ENCODE assay signal across 28 cellular contexts in genomic region chr10:29202541-29202940, GRCh38.
"Had no signal": no experiment of that assay in that cellular context is flagged by ENCODE, and none has a peak within 500 bp of the region (broad histone marks: within the 10 kb centered on the region; RNA-seq: fewer than 3 reads in every experiment).

No MANE protein-coding gene starts in this region.

- H3K4me3 ChIP-seq: MG63, Peyer's patch had no signal

- H3K27ac ChIP-seq: Peyer's patch, RWPE1 had no signal

- H3K4me1 ChIP-seq: Peyer's patch had no signal

- ATAC-seq: activated T-cell treated with anti-CD3 and anti-CD28 coated beads, Interleukin-2, amount 50 U/mL, for 72 hours; T-helper 17 cell had no signal

- H3K27me3 Mint-ChIP-seq: activated CD4-positive, alpha-beta T cell treated with anti-CD3 and anti-CD28 coated beads, Interleukin-2, amount 10 ng/mL, durations not matched to agents 24 days and 14 days had no signal

- DNase-seq: activated B cell treated with CpG ODN at 0.5 μM for 24 hours; activated CD4-positive, alpha-beta T cell treated with anti-CD3 and anti-CD28 coated beads for 1 hour; activated CD4-positive, alpha-beta T cell treated with anti-CD3 and anti-CD28 coated beads, Interleukin-2, amount 10 ng/mL, durations not matched to agents 24 days and 14 days; activated CD4-positive, alpha-beta T cell treated with anti-CD3 and anti-CD28 coated beads, Interleukin-2, amount 50 U/mL, for 48 hours; activated gamma-delta T cell treated with Interleukin-2 at 50 U/mL for 16 hours; activated naive CD4-positive, alpha-beta T cell treated with anti-CD3 and anti-CD28 coated beads, Interleukin-2, amount 10 ng/mL, durations not matched to agents 7 days and 5 days; activated naive CD8-positive, alpha-beta T cell treated with anti-CD3 and anti-CD28 coated beads for 36 hours; activated T-cell treated with anti-CD3 and anti-CD28 coated beads for 4 hours; activated T-cell treated with anti-CD3 and anti-CD28 coated beads, Interleukin-2, amount 50 U/mL, for 72 hours; anterior cingulate cortex; cerebellar nuclear complex; MG63; NCI-H1105; NCI-H1436; NCI-H1694 treated with DMSO at 0.1 percent for 48 hours; NCI-H2029 treated with DMSO at 0.1 percent for 48 hours; NCI-H345; NCI-H510A; NCI-H69; NK-92 treated with Interleukin-12 subunit alpha and Interleukin-12 subunit beta, amount 100 ng/mL, for 24 hours; OCI-M1; Peyer's patch; SHP77 treated with DMSO at 0.1 percent for 48 hours; T-helper 17 cell; T1000 had no signal

- H3K27me3 ChIP-seq: MG63, Peyer's patch had no signal

- H3K9me3 ChIP-seq: MG63, Peyer's patch had no signal

- H3K36me3 Mint-ChIP-seq: activated naive CD4-positive, alpha-beta T cell treated with anti-CD3 and anti-CD28 coated beads, Interleukin-2, amount 10 ng/mL, durations not matched to agents 7 days and 5 days; activated naive CD8-positive, alpha-beta T cell treated with anti-CD3 and anti-CD28 coated beads for 36 hours had no signal

- H3K27ac Mint-ChIP-seq: activated B cell treated with CpG ODN at 0.5 μM for 24 hours; activated CD4-positive, alpha-beta T cell treated with anti-CD3 and anti-CD28 coated beads, Interleukin-2, amount 10 ng/mL, durations not matched to agents 24 days and 14 days; activated naive CD4-positive, alpha-beta T cell treated with anti-CD3 and anti-CD28 coated beads, Interleukin-2, amount 10 ng/mL, durations not matched to agents 7 days and 5 days; activated naive CD8-positive, alpha-beta T cell treated with anti-CD3 and anti-CD28 coated beads for 36 hours; activated T-helper 2 cell treated with anti-CD3 and anti-CD28 coated beads, Interferon-gamma antibody, Interleukin-2, Interleukin-4, amounts not matched to agents 10 μg/mL and 5 μg/mL and 100 μg/mL, durations not matched to agents 14 hours and 24 hours and 36 hours; T-helper 17 cell had no signal

- FAIRE-seq: TTC549 had no signal

- H3K36me3 ChIP-seq: MG63, Peyer's patch had no signal

- H3K4me1 Mint-ChIP-seq: activated B cell treated with CpG ODN at 0.5 μM for 24 hours; activated CD4-positive, alpha-beta T cell treated with anti-CD3 and anti-CD28 coated beads, Interleukin-2, amount 10 ng/mL, durations not matched to agents 24 days and 14 days; activated naive CD4-positive, alpha-beta T cell treated with anti-CD3 and anti-CD28 coated beads, Interleukin-2, amount 10 ng/mL, durations not matched to agents 7 days and 5 days; activated naive CD8-positive, alpha-beta T cell treated with anti-CD3 and anti-CD28 coated beads for 36 hours had no signal

- H3K9me3 Mint-ChIP-seq: activated B cell treated with CpG ODN at 0.5 μM for 24 hours; activated CD4-positive, alpha-beta T cell treated with anti-CD3 and anti-CD28 coated beads, Interleukin-2, amount 10 ng/mL, durations not matched to agents 24 days and 14 days; activated naive CD4-positive, alpha-beta T cell treated with anti-CD3 and anti-CD28 coated beads, Interleukin-2, amount 10 ng/mL, durations not matched to agents 7 days and 5 days; activated naive CD8-positive, alpha-beta T cell treated with anti-CD3 and anti-CD28 coated beads for 36 hours; activated T-cell treated with anti-CD3 and anti-CD28 coated beads, Interleukin-2, amount 50 U/mL, for 72 hours; activated T-helper 2 cell treated with anti-CD3 and anti-CD28 coated beads, Interferon-gamma antibody, Interleukin-2, Interleukin-4, amounts not matched to agents 10 μg/mL and 5 μg/mL and 100 μg/mL, durations not matched to agents 14 hours and 24 hours and 36 hours had no signal

- H3K4me3 Mint-ChIP-seq: activated B cell treated with CpG ODN at 0.5 μM for 24 hours; activated CD4-positive, alpha-beta T cell treated with anti-CD3 and anti-CD28 coated beads, Interleukin-2, amount 10 ng/mL, durations not matched to agents 24 days and 14 days; activated naive CD4-positive, alpha-beta T cell treated with anti-CD3 and anti-CD28 coated beads, Interleukin-2, amount 10 ng/mL, durations not matched to agents 7 days and 5 days; activated naive CD8-positive, alpha-beta T cell treated with anti-CD3 and anti-CD28 coated beads for 36 hours; activated T-cell treated with anti-CD3 and anti-CD28 coated beads, Interleukin-2, amount 50 U/mL, for 72 hours; T-helper 17 cell had no signal
